Comparison of ENCODE assay signal across 8 cellular contexts in the genomic region with DNA sequence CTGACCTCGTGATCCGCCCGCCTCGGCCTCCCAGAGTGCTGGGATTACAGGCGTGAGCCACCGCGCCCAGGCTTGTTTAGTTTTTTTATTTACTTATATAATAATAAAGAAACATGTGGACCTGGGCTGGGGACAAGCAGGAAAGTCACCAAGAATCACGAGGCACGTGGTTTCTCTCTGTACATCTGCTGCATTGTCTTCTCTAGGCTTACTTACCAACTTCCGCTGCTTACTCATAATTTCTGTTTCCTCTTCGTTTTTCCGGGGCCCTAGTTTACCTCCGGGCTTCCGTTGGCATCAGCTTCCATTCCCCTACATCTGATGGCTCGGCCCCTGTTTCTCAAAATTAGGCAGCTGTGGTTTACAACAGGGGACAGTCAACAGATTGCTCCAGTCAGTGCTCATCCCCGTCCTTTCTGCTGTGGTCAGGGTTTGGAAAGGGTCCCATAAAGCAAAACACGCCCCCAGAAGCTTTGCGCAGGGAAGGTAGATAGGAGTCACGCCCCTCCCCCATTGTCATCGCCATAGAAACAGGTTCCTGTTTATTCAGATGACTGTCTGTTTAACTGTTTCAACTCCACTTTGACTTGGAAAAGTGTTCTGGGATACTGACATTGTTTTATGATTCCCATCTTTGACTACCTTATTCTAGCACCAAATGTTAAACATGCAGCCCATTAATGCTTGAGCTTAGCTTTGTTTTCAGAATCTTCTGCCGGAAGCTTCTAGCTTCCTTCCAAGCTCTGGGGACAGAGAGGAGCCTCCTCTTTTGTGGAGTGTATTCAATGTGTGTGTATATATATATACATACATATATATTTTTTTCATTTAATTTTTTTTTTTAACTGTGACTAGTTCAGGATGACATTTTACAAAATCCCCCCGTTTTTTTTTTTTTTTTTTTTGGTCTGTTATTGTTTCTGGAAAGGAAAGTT. TPM values are rescaled to one million over a fixed set of nuclear protein-coding genes. Genes with fewer than 3 reads are reported as not detected.
DNase-seq lines count a peak whose midpoint lies in the region; ATAC-seq and TF ChIP-seq lines count a peak whose summit lies in the region.

No MANE protein-coding gene starts in this region.

- no peaks in the 10 kb centered on the region for H3K9me3 ChIP-seq in CD4-positive, CD25-positive, alpha-beta regulatory T cell (ENCODE audit: control insufficient read depth in 2 of 2, low read length in 2 of 2)

- H3K36me3 Mint-ChIP-seq in CD4-positive, CD25-positive, alpha-beta regulatory T cell: peaks cover 6% of the 10 kb centered on the region
- peaks cover 7% of the 10 kb centered on the region for H3K36me3 Mint-ChIP-seq in nephron progenitor cell (ENCODE audit: low read depth)

- ATAC-seq in CD4-positive, CD25-positive, alpha-beta regulatory T cell (ENCODE audit: low read depth in 2 of 2): peak; percentile 90 to 93
- peak; percentile 40 for ATAC-seq in GM21786 (IDR thresholded peaks at IDR 0.05; ENCODE audit: unreplicated experiment)
- ATAC-seq in esophagus mucosa: peak; percentile 59
- ATAC-seq in stimulated activated naive CD8-positive, alpha-beta T cell treated with anti-CD3 and anti-CD28 coated beads, Interleukin-15, amount 100 ng/mL, for 72 hours: peak; percentile 98

- H3K4me3 Mint-ChIP-seq in CD4-positive, CD25-positive, alpha-beta regulatory T cell: peak overlapping the region; percentile 82 to 90 (median 88)
- H3K4me3 Mint-ChIP-seq in nephron progenitor cell: peak overlapping the region; percentile 19
- H3K4me3 Mint-ChIP-seq in stimulated activated naive CD8-positive, alpha-beta T cell treated with anti-CD3 and anti-CD28 coated beads, Interleukin-15, amount 100 ng/mL, for 72 hours: peak overlapping the region; percentile 69 to 73

- peaks cover 0 to 7% (median 2%) of the 10 kb centered on the region in 7 donors for H3K9me3 Mint-ChIP-seq in CD4-positive, CD25-positive, alpha-beta regulatory T cell
- H3K9me3 Mint-ChIP-seq in nephron progenitor cell: peaks cover 19% of the 10 kb centered on the region
- peaks cover 12 to 17% of the 10 kb centered on the region in 2 donors for H3K9me3 Mint-ChIP-seq in stimulated activated naive CD8-positive, alpha-beta T cell treated with anti-CD3 and anti-CD28 coated beads, Interleukin-15, amount 100 ng/mL, for 72 hours

- no peaks in the 10 kb centered on the region for H3K36me3 ChIP-seq in CD4-positive, CD25-positive, alpha-beta regulatory T cell (ENCODE audit: control insufficient read depth, insufficient read depth, low read length)

- H3K4me3 ChIP-seq in CD4-positive, CD25-positive, alpha-beta regulatory T cell (ENCODE audit: low read depth, low read length): peak overlapping the region; percentile 80

- H3K27me3 ChIP-seq in CD4-positive, CD25-positive, alpha-beta regulatory T cell (ENCODE audit: control insufficient read depth, insufficient read depth, low read length): no peaks in the 10 kb centered on the region

- no peak for TF ChIP-seq CTCF in nephron progenitor cell (IDR thresholded peaks at IDR 0.05)

- peak overlapping the region; percentile 81 for H3K27ac ChIP-seq in CD4-positive, CD25-positive, alpha-beta regulatory T cell (ENCODE audit: insufficient read depth, low read length, poor library complexity, severe bottlenecking)

- H3K4me1 ChIP-seq in CD4-positive, CD25-positive, alpha-beta regulatory T cell (ENCODE audit: control insufficient read depth, insufficient read depth, low read length, poor library complexity, severe bottlenecking): peaks cover 22% of the 10 kb centered on the region

- peak overlapping the region; percentile 92 to 98 (median 97) for H3K27ac Mint-ChIP-seq in CD4-positive, CD25-positive, alpha-beta regulatory T cell
- peak overlapping the region; percentile 93 for H3K27ac Mint-ChIP-seq in nephron progenitor cell
- peak overlapping the region; percentile 95 to 99 for H3K27ac Mint-ChIP-seq in stimulated activated naive CD8-positive, alpha-beta T cell treated with anti-CD3 and anti-CD28 coated beads, Interleukin-15, amount 100 ng/mL, for 72 hours

- DNase-seq in CD4-positive, CD25-positive, alpha-beta regulatory T cell: peak; percentile 44 to 89 (median 82)
- DNase-seq in NCI-H69 (lab: John Stamatoyannopoulos, UW) (peak; percentile 57), nephron progenitor cell (peak; percentile 41), NCI-H510A treated with DMSO at 0.1 percent for 48 hours (lab: John Stamatoyannopoulos, UW) (no peak)
- DNase-seq in activated CD8-positive, alpha-beta memory T cell treated with anti-CD3 and anti-CD28 coated beads for 4 hours (ENCODE audit: low read depth in 2 of 2): peak; percentile 59 to 61
- peak; percentile 60 to 89 for DNase-seq in stimulated activated naive CD8-positive, alpha-beta T cell treated with anti-CD3 and anti-CD28 coated beads, Interleukin-15, amount 100 ng/mL, for 72 hours

- H3K4me1 Mint-ChIP-seq in CD4-positive, CD25-positive, alpha-beta regulatory T cell: peaks cover 23 to 44% (median 27%) of the 10 kb centered on the region in 4 donors
- H3K4me1 Mint-ChIP-seq in nephron progenitor cell: peaks cover 27% of the 10 kb centered on the region
- H3K4me1 Mint-ChIP-seq in stimulated activated naive CD8-positive, alpha-beta T cell treated with anti-CD3 and anti-CD28 coated beads, Interleukin-15, amount 100 ng/mL, for 72 hours: peaks cover 35% of the 10 kb centered on the region

- H3K27me3 Mint-ChIP-seq in CD4-positive, CD25-positive, alpha-beta regulatory T cell: peaks cover 5% of the 10 kb centered on the region
- no peaks in the 10 kb centered on the region for H3K27me3 Mint-ChIP-seq in nephron progenitor cell (ENCODE audit: low read depth, poor library complexity)
- H3K27me3 Mint-ChIP-seq in stimulated activated naive CD8-positive, alpha-beta T cell treated with anti-CD3 and anti-CD28 coated beads, Interleukin-15, amount 100 ng/mL, for 72 hours: no peaks in the 10 kb centered on the region

RNA-seq across cellular contexts. Expression of a gene that starts 32.0 kb away (rescaled TPM):
- total RNA-seq in CD4-positive, CD25-positive, alpha-beta regulatory T cell: 0.47 TPM
- polyA plus RNA-seq in CD4-positive, CD25-positive, alpha-beta regulatory T cell: under 1 TPM; 0.16 to 0.31 (median 0.21) TPM
- 0.24 TPM for total RNA-seq in esophagus mucosa

RNA-seq across cellular contexts. Expression of a gene that starts 50.7 kb away (rescaled TPM):
- 151 TPM for total RNA-seq in CD4-positive, CD25-positive, alpha-beta regulatory T cell
- 10 to 100 TPM; 30.6 to 39.9 (median 38.4) TPM for polyA plus RNA-seq in CD4-positive, CD25-positive, alpha-beta regulatory T cell
- 27.3 TPM for total RNA-seq in esophagus mucosa

Comparison
In these comparisons a context has a peak if more than half of its experiments do, and no peak if none do; other contexts are left out.
1. ATAC-seq: peak in every context shown above with its lines; median percentile 98 in stimulated activated naive CD8-positive, alpha-beta T cell treated with anti-CD3 and anti-CD28 coated beads, Interleukin-15, amount 100 ng/mL, for 72 hours; 92 in CD4-positive, CD25-positive, alpha-beta regulatory T cell; 59 in esophagus mucosa; 40 in GM21786.
2. H3K4me3 Mint-ChIP-seq: peak in every context shown above with its lines; median percentile 88 in CD4-positive, CD25-positive, alpha-beta regulatory T cell; 71 in stimulated activated naive CD8-positive, alpha-beta T cell treated with anti-CD3 and anti-CD28 coated beads, Interleukin-15, amount 100 ng/mL, for 72 hours; 19 in nephron progenitor cell.